ENCODE assay signal across 11 cellular contexts in genomic region chr13:24280722-24281121, GRCh38. TPM values are rescaled to one million over a fixed set of nuclear protein-coding genes. Genes with fewer than 3 reads are reported as not detected.
DNase-seq lines count a peak whose midpoint lies in the region; ATAC-seq, FAIRE-seq and TF ChIP-seq lines count a peak whose summit lies in the region.
"Had no signal": no experiment of that assay in that cellular context is flagged by ENCODE, and none has a peak within 500 bp of the region (broad histone marks: within the 10 kb centered on the region; RNA-seq: fewer than 3 reads in every experiment).

No MANE protein-coding gene starts in this region.

- no peak for TF ChIP-seq CTCF in bronchial epithelial cell (IDR thresholded peaks at IDR 0.05; ENCODE audit: insufficient read depth, low read length, severe bottlenecking)

- H3K27ac Mint-ChIP-seq in activated CD4-positive, alpha-beta memory T cell treated with anti-CD3 and anti-CD28 coated beads for 36 hours, result peak overlapping the region; percentile 50
- H3K27ac Mint-ChIP-seq in activated CD4-positive, alpha-beta memory T cell treated with anti-CD3 and anti-CD28 coated beads, Interleukin-2, amount 10 ng/mL, durations not matched to agents 7 days and 5 days, result no peak overlapping the region
- peak overlapping the region; percentile 55 for H3K27ac Mint-ChIP-seq in stimulated activated effector memory CD8-positive, alpha-beta T cell treated with anti-CD3 and anti-CD28 coated beads, Interleukin-12 subunit alpha, Interleukin-12 subunit beta, amount 100 ng/mL, for 72 hours

- no peak for TF ChIP-seq POLR2A in GM18505 (IDR thresholded peaks at IDR 0.05; ENCODE audit: borderline replicate concordance, extremely low read depth, insufficient read depth, insufficient read length)

- ATAC-seq in HG03103 (IDR thresholded peaks at IDR 0.05; ENCODE audit: low read depth, unreplicated experiment) (peak; percentile 75), HG02840 (IDR thresholded peaks at IDR 0.05; ENCODE audit: low FRiP score, unreplicated experiment) (no peak), GM18505 (IDR thresholded peaks at IDR 0.05; ENCODE audit: unreplicated experiment) (no peak)
- no peak for ATAC-seq in stimulated activated effector memory CD8-positive, alpha-beta T cell treated with anti-CD3 and anti-CD28 coated beads, Interleukin-12 subunit alpha, Interleukin-12 subunit beta, amount 100 ng/mL, for 72 hours

- no peak overlapping the region for H3K4me3 Mint-ChIP-seq in activated CD4-positive, alpha-beta memory T cell treated with anti-CD3 and anti-CD28 coated beads for 36 hours
- no peak overlapping the region for H3K4me3 Mint-ChIP-seq in activated CD4-positive, alpha-beta memory T cell treated with anti-CD3 and anti-CD28 coated beads, Interleukin-2, amount 10 ng/mL, durations not matched to agents 7 days and 5 days
- no peak overlapping the region for H3K4me3 Mint-ChIP-seq in stimulated activated effector memory CD8-positive, alpha-beta T cell treated with anti-CD3 and anti-CD28 coated beads, Interleukin-12 subunit alpha, Interleukin-12 subunit beta, amount 100 ng/mL, for 72 hours

- peaks cover 36% of the 10 kb centered on the region for H3K36me3 Mint-ChIP-seq in activated CD4-positive, alpha-beta memory T cell treated with anti-CD3 and anti-CD28 coated beads for 36 hours
- H3K36me3 Mint-ChIP-seq in activated CD4-positive, alpha-beta memory T cell treated with anti-CD3 and anti-CD28 coated beads, Interleukin-2, amount 10 ng/mL, durations not matched to agents 7 days and 5 days (ENCODE audit: low read depth), result peaks cover 48% of the 10 kb centered on the region
- peaks cover 70% of the 10 kb centered on the region for H3K36me3 Mint-ChIP-seq in stimulated activated effector memory CD8-positive, alpha-beta T cell treated with anti-CD3 and anti-CD28 coated beads, Interleukin-12 subunit alpha, Interleukin-12 subunit beta, amount 100 ng/mL, for 72 hours

- intact Hi-C loops in activated CD4-positive, alpha-beta memory T cell treated with anti-CD3 and anti-CD28 coated beads for 36 hours (cut with micrococcal nuclease), result no loop called here

- CTCF ChIA-PET in activated CD4-positive, alpha-beta memory T cell treated with anti-CD3 and anti-CD28 coated beads for 36 hours (lab: Charles Lee), result no interaction called here
- CTCF ChIA-PET in activated CD4-positive, alpha-beta memory T cell treated with anti-CD3 and anti-CD28 coated beads, Interleukin-2, amount 10 ng/mL, durations not matched to agents 7 days and 5 days (lab: Charles Lee), result interaction anchor here (1.1 kb wide), 1 partner anchor 10 kb away, joined by 3 read pairs; no protein-coding TSS in a partner anchor

- no peaks in the 10 kb centered on the region for H3K27me3 ChIP-seq in bronchial epithelial cell (ENCODE audit: control insufficient read depth, insufficient read depth, low read length)

- no peaks in the 10 kb centered on the region for H3K36me3 ChIP-seq in bronchial epithelial cell (ENCODE audit: control insufficient read depth, insufficient read depth, low read length)

- no peak for DNase-seq in activated CD4-positive, alpha-beta memory T cell treated with anti-CD3 and anti-CD28 coated beads for 36 hours
- no peak for DNase-seq in activated CD4-positive, alpha-beta memory T cell treated with anti-CD3 and anti-CD28 coated beads, Interleukin-2, amount 10 ng/mL, durations not matched to agents 7 days and 5 days
- DNase-seq in bronchial epithelial cell (ENCODE audit: low read depth), result no peak
- no peak for DNase-seq in stimulated activated effector memory CD8-positive, alpha-beta T cell treated with anti-CD3 and anti-CD28 coated beads, Interleukin-12 subunit alpha, Interleukin-12 subunit beta, amount 100 ng/mL, for 72 hours (ENCODE audit: low spot score in 2 of 2)
- no peak for DNase-seq in HuH-7.5 (ENCODE audit: low spot score)
- DNase-seq: NCI-H2029 had no signal

- POLR2A ChIA-PET in activated CD4-positive, alpha-beta memory T cell treated with anti-CD3 and anti-CD28 coated beads for 36 hours (lab: Charles Lee), result interaction anchor here (1.5 kb wide), 1 partner anchor 10 kb away, joined by 6 read pairs; no protein-coding TSS in a partner anchor
- POLR2A ChIA-PET in activated CD4-positive, alpha-beta memory T cell treated with anti-CD3 and anti-CD28 coated beads, Interleukin-2, amount 10 ng/mL, durations not matched to agents 7 days and 5 days (lab: Charles Lee), result no interaction called here

- peak; percentile 75 for FAIRE-seq in bronchial epithelial cell (lab: Jason Lieb, UNC)

- H3K27me3 Mint-ChIP-seq in activated CD4-positive, alpha-beta memory T cell treated with anti-CD3 and anti-CD28 coated beads for 36 hours, result no peaks in the 10 kb centered on the region
- H3K27me3 Mint-ChIP-seq in activated CD4-positive, alpha-beta memory T cell treated with anti-CD3 and anti-CD28 coated beads, Interleukin-2, amount 10 ng/mL, durations not matched to agents 7 days and 5 days, result no peaks in the 10 kb centered on the region

- no peak overlapping the region for H3K4me3 ChIP-seq in bronchial epithelial cell (ENCODE audit: low read depth, low read length)

- H3K4me1 Mint-ChIP-seq in activated CD4-positive, alpha-beta memory T cell treated with anti-CD3 and anti-CD28 coated beads for 36 hours (ENCODE audit: low read depth), result peaks cover 63% of the 10 kb centered on the region
- peaks cover 44% of the 10 kb centered on the region for H3K4me1 Mint-ChIP-seq in activated CD4-positive, alpha-beta memory T cell treated with anti-CD3 and anti-CD28 coated beads, Interleukin-2, amount 10 ng/mL, durations not matched to agents 7 days and 5 days
- H3K4me1 Mint-ChIP-seq in stimulated activated effector memory CD8-positive, alpha-beta T cell treated with anti-CD3 and anti-CD28 coated beads, Interleukin-12 subunit alpha, Interleukin-12 subunit beta, amount 100 ng/mL, for 72 hours, result peaks cover 66% of the 10 kb centered on the region

- H3K9me3 Mint-ChIP-seq in activated CD4-positive, alpha-beta memory T cell treated with anti-CD3 and anti-CD28 coated beads for 36 hours, result no peaks in the 10 kb centered on the region
- no peaks in the 10 kb centered on the region for H3K9me3 Mint-ChIP-seq in activated CD4-positive, alpha-beta memory T cell treated with anti-CD3 and anti-CD28 coated beads, Interleukin-2, amount 10 ng/mL, durations not matched to agents 7 days and 5 days
- H3K9me3 Mint-ChIP-seq in stimulated activated effector memory CD8-positive, alpha-beta T cell treated with anti-CD3 and anti-CD28 coated beads, Interleukin-12 subunit alpha, Interleukin-12 subunit beta, amount 100 ng/mL, for 72 hours, result no peaks in the 10 kb centered on the region

RNA-seq across cellular contexts. Expression of gene C1QTNF9, which starts 28.7 kb away (rescaled TPM):
- total RNA-seq in activated CD4-positive, alpha-beta memory T cell treated with anti-CD3 and anti-CD28 coated beads for 36 hours, result not detected
- total RNA-seq in activated CD4-positive, alpha-beta memory T cell treated with anti-CD3 and anti-CD28 coated beads, Interleukin-2, amount 10 ng/mL, durations not matched to agents 7 days and 5 days, result not detected
- not detected in 2 replicates for total RNA-seq in bronchial epithelial cell
- total RNA-seq: A172, fibroblast of lung had no signal
